Comparison of ENCODE assay signal across 11 cellular contexts in genomic region chr9:136353757-136354488, GRCh38. TPM values are rescaled to one million over a fixed set of nuclear protein-coding genes. Genes with fewer than 3 reads are reported as not detected.
A peak's percentile ranks its signal among the peaks of the same experiment; 100 is the strongest.
DNase-seq lines count a peak whose midpoint lies in the region; ATAC-seq and TF ChIP-seq lines count a peak whose summit lies in the region.
"Had no signal": no experiment of that assay in that cellular context is flagged by ENCODE, and none has a peak within 500 bp of the region (broad histone marks: within the 10 kb centered on the region; RNA-seq: fewer than 3 reads in every experiment).

No MANE protein-coding gene starts in this region.

- H3K36me3 ChIP-seq in Panc1 (ENCODE audit: control insufficient read depth, insufficient read depth, low read length) (no peaks in the 10 kb centered on the region), cardiac muscle cell (peaks cover 14% of the 10 kb centered on the region), sigmoid colon (peaks cover 0 to 42% (median 6%) of the 10 kb centered on the region in 4 donors)

- peak overlapping the region; percentile 34 for H3K27ac ChIP-seq in Panc1 (ENCODE audit: low read length)
- peak overlapping the region; percentile 90 for H3K27ac ChIP-seq in cardiac muscle cell
- peak overlapping the region; percentile 58 to 73 (median 66) for H3K27ac ChIP-seq in sigmoid colon

- no peak for TF ChIP-seq CTCF in Panc1 (IDR thresholded peaks at IDR 0.05)
- TF ChIP-seq CTCF in cardiac muscle cell (IDR thresholded peaks at IDR 0.05; ENCODE audit: low read depth, low read length): no peak
- TF ChIP-seq CTCF in sigmoid colon (IDR thresholded peaks at IDR 0.05): no peak

- 65 to 82% methylated on average over 13 of the region's 13 CpGs for WGBS in sigmoid colon, 2 donors

- POLR2A ChIA-PET in Panc1 (lab: Charles Lee): no interaction called here

- no peak for TF ChIP-seq EP300 in sigmoid colon (IDR thresholded peaks at IDR 0.05)

- H3K4me1 ChIP-seq in Panc1 (ENCODE audit: control insufficient read depth, insufficient read depth, low read length) (peaks cover 19% of the 10 kb centered on the region), cardiac muscle cell (ENCODE audit: low read depth) (peaks cover 15% of the 10 kb centered on the region), sigmoid colon (peaks cover 0 to 17% (median 9%) of the 10 kb centered on the region in 4 donors)

- in situ Hi-C loops in Panc1 (cut with HindIII; ENCODE audit: low pct_unique_long_range_greater_than_20kb, low sequenced_read_pairs): no loop called here

- DNase-seq in Panc1 (ENCODE audit: low read depth, low spot score): no peak
- peak in 1 of 2 donors; percentile 42 for DNase-seq in cardiac muscle cell (ENCODE audit: low read depth in 1 of 2, low spot score in 1 of 2)
- DNase-seq in sigmoid colon: no peak
- no peak for DNase-seq in effector CD8-positive, alpha-beta T cell (lab: John Stamatoyannopoulos, UW)
- DNase-seq in AG08395 (ENCODE audit: low spot score): no peak
- DNase-seq: activated CD4-positive, alpha-beta T cell treated with anti-CD3 and anti-CD28 coated beads, Interleukin-2, amount 10 ng/mL, durations not matched to agents 24 days and 14 days; activated T-cell treated with anti-CD3 and anti-CD28 coated beads, Interleukin-2, amount 50 U/mL, for 4 hours; BE2C; Kasumi-1; stimulated activated naive CD4-positive, alpha-beta T cell had no signal

- no peak overlapping the region for H3K4me3 ChIP-seq in Panc1 (ENCODE audit: low read depth in 2 of 2, low read length in 2 of 2)
- no peak overlapping the region for H3K4me3 ChIP-seq in cardiac muscle cell
- H3K4me3 ChIP-seq in sigmoid colon: no peak overlapping the region

- ATAC-seq in Panc1 (peak; percentile 19), GM21723 (IDR thresholded peaks at IDR 0.05; ENCODE audit: unreplicated experiment) (no peak)
- ATAC-seq: activated T-cell treated with anti-CD3 and anti-CD28 coated beads, Interleukin-2, amount 50 U/mL, for 4 hours had no signal

- H3K9me3 ChIP-seq in Panc1 (ENCODE audit: control insufficient read depth, insufficient read depth, low read depth, low read length) (no peaks in the 10 kb centered on the region), cardiac muscle cell (ENCODE audit: low read depth) (no peaks in the 10 kb centered on the region), sigmoid colon (no peaks in the 10 kb centered on the region)
- H3K9me3 ChIP-seq: BE2C had no signal

- no peak for TF ChIP-seq POLR2A in sigmoid colon (IDR thresholded peaks at IDR 0.05)

- BruUV-seq in Panc1 (replicated peaks; lab: Mats Ljungman, UMichigan): no TSS peak

- CTCF ChIA-PET in Panc1 (lab: Charles Lee): interaction anchor here (0.6 kb wide), 1 partner anchor 12 kb away, joined by 3 read pairs; no protein-coding TSS in a partner anchor

- H3K27me3 ChIP-seq in Panc1 (ENCODE audit: control insufficient read depth, insufficient read depth, low read length): no peaks in the 10 kb centered on the region
- H3K27me3 ChIP-seq in cardiac muscle cell: no peaks in the 10 kb centered on the region
- no peaks in the 10 kb centered on the region for H3K27me3 ChIP-seq in sigmoid colon
- H3K27me3 ChIP-seq: BE2C had no signal

- intact Hi-C loops in Panc1 (cut with micrococcal nuclease; ENCODE audit: unreplicated experiment): no loop called here
- intact Hi-C loops in sigmoid colon (cut with DNase I): no loop called here

RNA-seq across cellular contexts. Expression of gene DNLZ, which starts 9.6 kb away (rescaled TPM):
- total RNA-seq in Panc1 (2021; ENCODE audit: unreplicated experiment) (26.5 TPM), cardiac muscle cell (28.0 and 45.4 TPM in 2 replicates), sigmoid colon (10 to 100 TPM; 19.7 to 41.9 (median 37.8) TPM)
- 37.5 TPM for polyA plus RNA-seq in Panc1 (2012; ENCODE audit: insufficient read length)
- polyA plus RNA-seq in cardiac muscle cell (31.8 and 48.2 TPM in 2 replicates), sigmoid colon (10 to 100 TPM in 2 of 3 donors, 1 to 10 TPM in 1; 8.4 to 11.6 (median 10.2) TPM)

RNA-seq across cellular contexts. Expression of gene CARD9, which starts 19.5 kb away (rescaled TPM):
- 1.7 TPM for total RNA-seq in Panc1 (2021; ENCODE audit: unreplicated experiment)
- 1.1 TPM for polyA plus RNA-seq in Panc1 (2012; ENCODE audit: insufficient read length)
- total RNA-seq in cardiac muscle cell: 0.46 and 2.1 TPM in 2 replicates
- 2.1 TPM in 2 replicates for polyA plus RNA-seq in cardiac muscle cell
- total RNA-seq in sigmoid colon: 1 to 10 TPM; 1.5 to 6.9 (median 2.3) TPM
- polyA plus RNA-seq in sigmoid colon: 1 to 10 TPM; 1.8 to 3.0 (median 2.3) TPM

RNA-seq across cellular contexts. Expression of gene GPSM1, which starts 26.6 kb away (rescaled TPM):
- total RNA-seq in Panc1 (2021; ENCODE audit: unreplicated experiment) (14.2 TPM), cardiac muscle cell (88.3 and 116 TPM in 2 replicates), sigmoid colon (10 to 100 TPM in 2 of 4 donors, 1 to 10 TPM in 2; 5.0 to 16.1 (median 12.2) TPM)
- polyA plus RNA-seq in Panc1 (2012; ENCODE audit: insufficient read length): 23.8 TPM
- polyA plus RNA-seq in cardiac muscle cell (52.2 and 58.5 TPM in 2 replicates), sigmoid colon (1 to 10 TPM; 2.3 to 4.8 (median 2.4) TPM)

RNA-seq across cellular contexts. Expression of gene SNAPC4, which starts 46.0 kb away (rescaled TPM):
- 10.8 TPM for total RNA-seq in Panc1 (2021; ENCODE audit: unreplicated experiment)
- polyA plus RNA-seq in Panc1 (2012; ENCODE audit: insufficient read length): 13.4 TPM
- total RNA-seq in cardiac muscle cell: 9.6 and 12.7 TPM in 2 replicates
- 7.7 and 8.7 TPM in 2 replicates for polyA plus RNA-seq in cardiac muscle cell
- 10 to 100 TPM in 1 of 4 donors, 1 to 10 TPM in 3; 2.6 to 10.8 (median 5.1) TPM for total RNA-seq in sigmoid colon
- 10 to 100 TPM in 1 of 3 donors, 1 to 10 TPM in 2; 1.4 to 10.4 (median 1.8) TPM for polyA plus RNA-seq in sigmoid colon

RNA-seq across cellular contexts. Expression of gene CCDC187, which starts 50.0 kb away (rescaled TPM):
- total RNA-seq in Panc1 (2021; ENCODE audit: unreplicated experiment): not detected
- not detected for polyA plus RNA-seq in Panc1 (2012; ENCODE audit: insufficient read length)
- total RNA-seq in cardiac muscle cell: 0.56 and 1.3 TPM in 2 replicates
- polyA plus RNA-seq in cardiac muscle cell: 0.13 and 0.16 TPM in 2 replicates
- not detected for total RNA-seq in sigmoid colon
- polyA plus RNA-seq in sigmoid colon: under 1 TPM in 1 of 3 donors, not detected in 2; 0.32 TPM
- total RNA-seq: activated CD4-positive, alpha-beta T cell treated with anti-CD3 and anti-CD28 coated beads, Interleukin-2, amount 10 ng/mL, durations not matched to agents 24 days and 14 days had no signal

Comparison
In these comparisons a context has a peak if more than half of its experiments do, and no peak if none do; other contexts are left out.
1. H3K27ac ChIP-seq: peak in every context shown above with its lines; median percentile 90 in cardiac muscle cell; 66 in sigmoid colon; 34 in Panc1.